Comparison of ENCODE assay signal across 19 cellular contexts in genomic region chr1:111540928-111541327, GRCh38. TPM values are rescaled to one million over a fixed set of nuclear protein-coding genes. Genes with fewer than 3 reads are reported as not detected.
A peak's percentile ranks its signal among the peaks of the same experiment; 100 is the strongest.
DNase-seq lines count a peak whose midpoint lies in the region; ATAC-seq, FAIRE-seq and TF ChIP-seq lines count a peak whose summit lies in the region.
"Had no signal": no experiment of that assay in that cellular context is flagged by ENCODE, and none has a peak within 500 bp of the region (broad histone marks: within the 10 kb centered on the region; RNA-seq: fewer than 3 reads in every experiment).

No MANE protein-coding gene starts in this region.

- WGBS in HUES64, result no CpG with 5 or more reads among the region's 3 CpGs
- 0% methylated on average over 3 of the region's 3 CpGs for WGBS in K562 (ENCODE audit: insufficient coverage, low coverage, missing lambda C conversion rate)
- WGBS in sigmoid colon, 2 donors, result 92 to 93% methylated on average over 3 of the region's 3 CpGs

- TSS peak; percentile 80 for BruUV-seq in Caco-2 (replicated peaks; lab: Mats Ljungman, UMichigan)
- BruUV-seq in K562 (replicated peaks; lab: Mats Ljungman, UMichigan), result no TSS peak
- no TSS peak for BruUV-seq in OCI-LY7 (replicated peaks; lab: Mats Ljungman, UMichigan)

- in situ Hi-C loops in K562 (cut with MboI), result no loop called here

- H4K20me1 ChIP-seq in K562 (replicated peaks; ENCODE audit: control insufficient read depth, insufficient read depth, low read length), result no peaks in the 10 kb centered on the region
- no peaks in the 10 kb centered on the region for H4K20me1 ChIP-seq in OCI-LY7 (ENCODE audit: insufficient read depth, low read length)

- intact Hi-C loops in Caco-2 (cut with micrococcal nuclease; ENCODE audit: unreplicated experiment) (no loop called here), K562 (cut with micrococcal nuclease) (no loop called here), sigmoid colon (cut with DNase I) (no loop called here), OCI-LY7 (cut with micrococcal nuclease; ENCODE audit: unreplicated experiment) (no loop called here)

- FAIRE-seq in K562 (lab: Jason Lieb, UNC), result no peak
- FAIRE-seq: GM12892, H1, HepG2 had no signal

- ATAC-seq in K562, result no peak
- no peak for ATAC-seq in HG03439 (IDR thresholded peaks at IDR 0.05; ENCODE audit: unreplicated experiment)
- ATAC-seq: CD8-positive, alpha-beta T cell; HepG2 had no signal

- no peaks in the 10 kb centered on the region for H3K9me3 ChIP-seq in Caco-2
- no peaks in the 10 kb centered on the region for H3K9me3 ChIP-seq in HUES64 (ENCODE audit: insufficient read depth, low read depth, low read length)
- H3K9me3 ChIP-seq in K562 (replicated peaks; ENCODE audit: control insufficient read depth, insufficient read depth, low read depth, low read length), result no peaks in the 10 kb centered on the region
- no peaks in the 10 kb centered on the region for H3K9me3 ChIP-seq in sigmoid colon
- H3K9me3 ChIP-seq in OCI-LY7 (ENCODE audit: low read length), result no peaks in the 10 kb centered on the region

- CTCF ChIA-PET in Caco-2 (lab: Charles Lee), result interaction anchor here (2.0 kb wide), 1 partner anchor 33 kb away, joined by 10 read pairs; no protein-coding TSS in a partner anchor
- CTCF ChIA-PET in K562 (lab: Yijun Ruan, JAX; ENCODE audit: low intra/inter-chr PET ratio), result no interaction called here
- CTCF ChIA-PET in OCI-LY7 (lab: Charles Lee; ENCODE audit: unreplicated experiment), result no interaction called here

- H3K4me3 Mint-ChIP-seq in Caco-2 (ENCODE audit: unreplicated experiment), result no peak overlapping the region
- H3K4me3 Mint-ChIP-seq: CD14-positive monocyte; CD8-positive, alpha-beta T cell had no signal

- peak overlapping the region; percentile 88 for H3K27ac Mint-ChIP-seq in Caco-2 (ENCODE audit: unreplicated experiment)
- H3K27ac Mint-ChIP-seq: CD14-positive monocyte; CD8-positive, alpha-beta T cell had no signal

- H3K79me2 ChIP-seq in K562 (ENCODE audit: control insufficient read depth, insufficient read depth, low read length), result no peaks in the 10 kb centered on the region
- no peaks in the 10 kb centered on the region for H3K79me2 ChIP-seq in OCI-LY7 (ENCODE audit: insufficient read depth, low read depth, low read length)

- H3K4me1 ChIP-seq in Caco-2, result peaks cover 15% of the 10 kb centered on the region
- H3K4me1 ChIP-seq in HUES64 (ENCODE audit: insufficient read depth, low read length), result peaks cover 23% of the 10 kb centered on the region
- H3K4me1 ChIP-seq in K562 (replicated peaks in 1 of 2; ENCODE audit: control insufficient read depth in 2 of 2, insufficient read depth in 2 of 2, low read length in 2 of 2), result no peaks in the 10 kb centered on the region
- H3K4me1 ChIP-seq in sigmoid colon, result peaks cover 0 to 38% (median 31%) of the 10 kb centered on the region in 4 donors
- H3K4me1 ChIP-seq in OCI-LY7 (ENCODE audit: insufficient read depth, low read length, poor library complexity, severe bottlenecking), result no peaks in the 10 kb centered on the region

- no peak for TF ChIP-seq RAD21 in K562 (CRISPR knock-in tag; conservative IDR thresholded peaks at IDR 0.05 in 1 of 2, IDR thresholded peaks at IDR 0.05 in 1 of 2)

- H3K4me2 ChIP-seq in K562 (ENCODE audit: insufficient read depth, low read length) (no peak overlapping the region), OCI-LY7 (ENCODE audit: low read length) (no peak overlapping the region)

- H3K9me2 ChIP-seq in OCI-LY7 (ENCODE audit: insufficient read depth, low read length), result no peaks in the 10 kb centered on the region

- H3K27me3 ChIP-seq in Caco-2 (replicated peaks; ENCODE audit: control insufficient read depth, insufficient read depth, low read length) (no peaks in the 10 kb centered on the region), HUES64 (ENCODE audit: insufficient read depth, low read length) (no peaks in the 10 kb centered on the region), K562 (ENCODE audit: control insufficient read depth in 2 of 2, insufficient read depth in 2 of 2, low read length in 2 of 2) (peaks cover 16 to 18% of the 10 kb centered on the region in 2 experiments; a peak in 4 of 5 replicates), sigmoid colon (no peaks in the 10 kb centered on the region)

- H3K27me3 Mint-ChIP-seq in Caco-2 (ENCODE audit: insufficient read depth, unreplicated experiment), result no peaks in the 10 kb centered on the region

- H3K36me3 Mint-ChIP-seq in Caco-2 (ENCODE audit: insufficient read depth, unreplicated experiment), result no peaks in the 10 kb centered on the region
- H3K36me3 Mint-ChIP-seq: CD14-positive monocyte; CD8-positive, alpha-beta T cell had no signal

- H2AFZ ChIP-seq in K562 (ENCODE audit: low read depth, low read length) (no peak overlapping the region), OCI-LY7 (ENCODE audit: low read length) (no peak overlapping the region)

- H3K4me3 ChIP-seq in Caco-2 (ENCODE audit: low read depth, low read length) (no peak overlapping the region), HUES64 (ENCODE audit: low read length) (no peak overlapping the region), K562 (no peak overlapping the region), sigmoid colon (no peak overlapping the region), OCI-LY7 (ENCODE audit: low read depth, low read length, poor library complexity, severe bottlenecking) (no peak overlapping the region)

- H3K9ac ChIP-seq in HUES64 (ENCODE audit: low read depth, low read length), result no peak overlapping the region
- no peak overlapping the region for H3K9ac ChIP-seq in K562 (ENCODE audit: insufficient read depth in 1 of 2, low read depth in 2 of 2, low read length in 2 of 2)

- no peaks in the 10 kb centered on the region for H3K9me1 ChIP-seq in K562 (ENCODE audit: control insufficient read depth, insufficient read depth, low read length)

- no peak for DNase-seq in Caco-2
- no peak for DNase-seq in K562 (ENCODE audit: extremely low read depth in 1 of 4, low spot score in 3 of 4)
- DNase-seq in sigmoid colon, result no peak
- no peak for DNase-seq in OCI-LY7 (ENCODE audit: low spot score)
- DNase-seq in GDM1 (lab: John Stamatoyannopoulos, UW), result no peak
- DNase-seq in NCI-H1105 (lab: John Stamatoyannopoulos, UW), result no peak
- DNase-seq: CD8-positive, alpha-beta T cell; HCEC 1CT had no signal

- peaks cover 10% of the 10 kb centered on the region for H3K9me3 Mint-ChIP-seq in Caco-2 (ENCODE audit: unreplicated experiment)
- H3K9me3 Mint-ChIP-seq: CD8-positive, alpha-beta T cell had no signal

- TF ChIP-seq EP300 in K562 (IDR thresholded peaks at IDR 0.05; ENCODE audit: low read length) (no peak), sigmoid colon (IDR thresholded peaks at IDR 0.05) (no peak)

- peaks cover 21% of the 10 kb centered on the region for H3K4me1 Mint-ChIP-seq in Caco-2 (ENCODE audit: low read depth, unreplicated experiment)
- H3K4me1 Mint-ChIP-seq: CD14-positive monocyte had no signal

- H3K36me3 ChIP-seq in Caco-2 (ENCODE audit: control insufficient read depth, insufficient read depth, low read length), result no peaks in the 10 kb centered on the region
- H3K36me3 ChIP-seq in HUES64 (ENCODE audit: insufficient read depth, low read length), result no peaks in the 10 kb centered on the region
- no peaks in the 10 kb centered on the region for H3K36me3 ChIP-seq in K562 (ENCODE audit: control insufficient read depth, insufficient read depth, low read length)
- no peaks in the 10 kb centered on the region for H3K36me3 ChIP-seq in sigmoid colon
- no peaks in the 10 kb centered on the region for H3K36me3 ChIP-seq in OCI-LY7 (ENCODE audit: insufficient read depth, low read length)

- POLR2A ChIA-PET in Caco-2 (lab: Charles Lee), result no interaction called here
- POLR2A ChIA-PET in K562 (lab: Yijun Ruan, JAX), result no interaction called here
- POLR2A ChIA-PET in OCI-LY7 (lab: Charles Lee), result interaction anchor here (1.1 to 1.4 kb wide), 2 partner anchors 8 to 669 kb away, joined by 4 to 5 read pairs; no protein-coding TSS in a partner anchor

- H3K27ac ChIP-seq in HUES64 (ENCODE audit: low read depth, low read length) (peak overlapping the region; percentile 47), K562 (ENCODE audit: extremely low read depth, low read depth, low read length) (no peak overlapping the region), sigmoid colon (peak overlapping the region; percentile 73 to 89 (median 76)), OCI-LY7 (ENCODE audit: low read depth, low read length, poor library complexity, severe bottlenecking) (no peak overlapping the region)
- H3K27ac ChIP-seq: 22Rv1 had no signal

- TF ChIP-seq POLR2A in K562 (conservative IDR thresholded peaks at IDR 0.05) (no peak), sigmoid colon (IDR thresholded peaks at IDR 0.05) (no peak)

- TF ChIP-seq CTCF in Caco-2 (IDR thresholded peaks at IDR 0.05; ENCODE audit: insufficient read depth in 1 of 2, low read depth in 1 of 2, low read length in 1 of 2, severe bottlenecking in 1 of 2, unreplicated experiment in 1 of 2), result no peak
- TF ChIP-seq CTCF in K562 (IDR thresholded peaks at IDR 0.05 in 2 of 3, conservative IDR thresholded peaks at IDR 0.05 in 1 of 3; ENCODE audit: insufficient read depth in 2 of 3, low read depth in 1 of 3, low read length in 3 of 3), result no peak
- TF ChIP-seq CTCF in sigmoid colon (IDR thresholded peaks at IDR 0.05), result no peak
- no peak for TF ChIP-seq CTCF in OCI-LY7 (conservative IDR thresholded peaks at IDR 0.05; ENCODE audit: low read length)

RNA-seq across cellular contexts. Expression of gene ADORA3, which starts 37.5 kb away (rescaled TPM):
- total RNA-seq in Caco-2 (2022), result not detected in 2 replicates
- not detected for polyA plus RNA-seq in HUES64 (2013, experiment 1 of 2)
- polyA plus RNA-seq in HUES64 (2013, experiment 2 of 2), result not detected
- not detected in 2 replicates for total RNA-seq in K562 (2011; cell fraction: chromatin; rRNA removed; ENCODE audit: low replicate concordance)
- total RNA-seq in K562 (2011; cell fraction: nucleolus; rRNA removed), result not detected in 2 replicates
- total RNA-seq in K562 (2011; cell fraction: nucleoplasm; rRNA removed), result not detected in 2 replicates
- 0.08 TPM in 1 of 2 replicates, not detected in the other for total RNA-seq in K562 (2014; rRNA removed)
- total RNA-seq in K562 (2014; rRNA removed; fragmentation: Illumina TruSeq; extraction: Trizol), result 0.26 TPM in 1 of 2 replicates, not detected in the other
- 0.19 and 0.33 TPM in 2 replicates for total RNA-seq in K562 (2015; rRNA removed; fragmentation: Illumina TruSeq; extraction: Trizol)
- not detected in 2 replicates for total RNA-seq in K562 (2021)
- polyA plus RNA-seq in K562 (2011; rRNA removed), result 0.13 and 0.19 TPM in 2 replicates
- polyA plus RNA-seq in K562 (2011; cell fraction: cytosol; rRNA removed), result 0.04 and 0.09 TPM in 2 replicates
- polyA plus RNA-seq in K562 (2011; cell fraction: nucleus; rRNA removed), result 0.18 TPM in 1 of 2 replicates, not detected in the other
- polyA plus RNA-seq in K562 (2012), result 0.43 and 0.48 TPM in 2 replicates
- 0.12 TPM in 2 replicates for polyA plus RNA-seq in K562 (2014; fragmentation: Illumina TruSeq; extraction: Trizol)
- under 1 TPM; 0.20 to 0.35 TPM for polyA plus RNA-seq in K562 (2014; fragmentation: Nextera tagmentation; extraction: Ambion mirVana)
- polyA plus RNA-seq in K562 (2014; rRNA removed), result 0.09 TPM in 1 of 2 replicates, not detected in the other
- 0.35 TPM in 1 of 2 replicates, not detected in the other for polyA minus RNA-seq in K562 (2011; rRNA and poly(A)+ RNA removed)
- not detected in 2 replicates for polyA minus RNA-seq in K562 (2011; cell fraction: cytosol; rRNA and poly(A)+ RNA removed)
- not detected in 2 replicates for polyA minus RNA-seq in K562 (2011; cell fraction: nucleus; rRNA and poly(A)+ RNA removed)
- 10 to 100 TPM in 2 of 4 donors, 1 to 10 TPM in 2; 3.0 to 12.8 (median 10.4) TPM for total RNA-seq in sigmoid colon
- 10 to 100 TPM in 1 of 3 donors, 1 to 10 TPM in 2; 3.0 to 20.6 (median 5.4) TPM for polyA plus RNA-seq in sigmoid colon
- not detected in 2 replicates for total RNA-seq in OCI-LY7 (2014; rRNA removed; shearing (Covaris generic))
- 0.17 TPM in 1 of 2 replicates, not detected in the other for total RNA-seq in OCI-LY7 (2022)
- total RNA-seq: A673; CD8-positive, alpha-beta T cell; Daoy; H1; HepG2; HT-29 had no signal
- polyA plus RNA-seq: BJ, HepG2 had no signal

RNA-seq across cellular contexts. Expression of gene TMIGD3, which starts 37.5 kb away (rescaled TPM):
- 0.35 and 0.88 TPM in 2 replicates for total RNA-seq in Caco-2 (2022)
- polyA plus RNA-seq in HUES64 (2013, experiment 1 of 2), result not detected
- polyA plus RNA-seq in HUES64 (2013, experiment 2 of 2), result not detected
- total RNA-seq in K562 (2011; cell fraction: chromatin; rRNA removed; ENCODE audit: low replicate concordance), result not detected in 2 replicates
- not detected in 2 replicates for total RNA-seq in K562 (2011; cell fraction: nucleolus; rRNA removed)
- total RNA-seq in K562 (2011; cell fraction: nucleoplasm; rRNA removed), result not detected in 2 replicates
- total RNA-seq in K562 (2014; rRNA removed), result not detected in 2 replicates
- total RNA-seq in K562 (2014; rRNA removed; fragmentation: Illumina TruSeq; extraction: Trizol), result not detected in 2 replicates
- 0.11 TPM in 1 of 2 replicates, not detected in the other for total RNA-seq in K562 (2015; rRNA removed; fragmentation: Illumina TruSeq; extraction: Trizol)
- 0.13 TPM in 1 of 2 replicates, not detected in the other for total RNA-seq in K562 (2021)
- polyA plus RNA-seq in K562 (2011; rRNA removed), result not detected in 2 replicates
- polyA plus RNA-seq in K562 (2011; cell fraction: cytosol; rRNA removed), result not detected in 2 replicates
- not detected in 2 replicates for polyA plus RNA-seq in K562 (2011; cell fraction: nucleus; rRNA removed)
- polyA plus RNA-seq in K562 (2012), result not detected in 2 replicates
- not detected in 2 replicates for polyA plus RNA-seq in K562 (2014; fragmentation: Illumina TruSeq; extraction: Trizol)
- polyA plus RNA-seq in K562 (2014; fragmentation: Nextera tagmentation; extraction: Ambion mirVana), result under 1 TPM in 1 of 2 experiments, not detected in 1; 0.11 TPM
- not detected in 2 replicates for polyA plus RNA-seq in K562 (2014; rRNA removed)
- polyA minus RNA-seq in K562 (2011; rRNA and poly(A)+ RNA removed), result not detected in 2 replicates
- polyA minus RNA-seq in K562 (2011; cell fraction: cytosol; rRNA and poly(A)+ RNA removed), result not detected in 2 replicates
- polyA minus RNA-seq in K562 (2011; cell fraction: nucleus; rRNA and poly(A)+ RNA removed), result not detected in 2 replicates
- 1 to 10 TPM; 1.9 to 7.5 (median 5.1) TPM for total RNA-seq in sigmoid colon
- polyA plus RNA-seq in sigmoid colon, result 10 to 100 TPM in 1 of 3 donors, 1 to 10 TPM in 2; 3.4 to 29.8 (median 6.6) TPM
- total RNA-seq in OCI-LY7 (2014; rRNA removed; shearing (Covaris generic)), result not detected in 2 replicates
- total RNA-seq in OCI-LY7 (2022), result not detected in 2 replicates
- total RNA-seq: A673; CD8-positive, alpha-beta T cell; Daoy; H1; HepG2; HT-29 had no signal
- polyA plus RNA-seq: BJ, H1, HepG2 had no signal

Comparison
In these comparisons a context has a peak if more than half of its experiments do, and no peak if none do; other contexts are left out.
1. H3K27ac ChIP-seq: peak in HUES64 (single experiment) and sigmoid colon (4 of 4); none in K562 (single experiment) and OCI-LY7 (single experiment).